In the genomic region with DNA sequence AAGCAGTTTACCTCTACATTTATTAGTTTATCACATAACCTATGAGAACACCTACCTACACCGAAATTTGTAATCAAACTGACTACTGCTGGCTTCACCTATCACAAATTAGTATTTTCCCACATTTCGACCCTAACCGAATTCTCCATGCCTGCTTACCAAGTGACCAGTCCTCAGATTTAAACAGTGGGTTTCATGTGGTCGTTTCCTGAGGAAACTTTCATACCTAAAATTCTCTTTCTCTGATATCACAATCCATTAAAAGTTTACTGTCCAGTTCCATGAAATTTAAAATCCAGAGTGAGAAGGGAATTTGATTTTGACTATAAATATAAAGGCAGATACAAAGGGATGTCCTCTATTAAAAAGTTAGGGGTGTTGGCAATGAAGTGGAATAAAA, we compare ENCODE assay signal across 13 cellular contexts. TPM values are rescaled to one million over a fixed set of nuclear protein-coding genes. Genes with fewer than 3 reads are reported as not detected.
DNase-seq lines count a peak whose midpoint lies in the region; ATAC-seq and TF ChIP-seq lines count a peak whose summit lies in the region.
"Had no signal": no experiment of that assay in that cellular context is flagged by ENCODE, and none has a peak within 500 bp of the region (broad histone marks: within the 10 kb centered on the region; RNA-seq: fewer than 3 reads in every experiment).

No MANE protein-coding gene starts in this region.

- intact Hi-C loops in esophagus muscularis mucosa (cut with DNase I): no loop called here

- peaks cover 44% of the 10 kb centered on the region for H4K20me1 ChIP-seq in osteoblast (ENCODE audit: insufficient read depth, low read length)

- H2AFZ ChIP-seq in ACC112 (ENCODE audit: low read length, unreplicated experiment): no peak overlapping the region
- no peak overlapping the region for H2AFZ ChIP-seq in osteoblast (ENCODE audit: low read length)

- no peak for TF ChIP-seq EP300 in esophagus muscularis mucosa (IDR thresholded peaks at IDR 0.05)

- TF ChIP-seq CTCF in Peyer's patch (IDR thresholded peaks at IDR 0.05) (no peak), esophagus muscularis mucosa (IDR thresholded peaks at IDR 0.05) (no peak), osteoblast (IDR thresholded peaks at IDR 0.05; ENCODE audit: extremely low read depth, low read depth, low read length) (no peak)

- DNase-seq in Peyer's patch: no peak
- no peak for DNase-seq in esophagus muscularis mucosa (ENCODE audit: extremely low spot score)
- peak; percentile 30 for DNase-seq in osteoblast (ENCODE audit: insufficient read length, low spot score, missing footprints)
- DNase-seq in NCI-H226: no peak
- no peak for DNase-seq in CD1c-positive myeloid dendritic cell (ENCODE audit: extremely low spot score)
- DNase-seq: activated naive CD8-positive, alpha-beta T cell treated with anti-CD3 and anti-CD28 coated beads for 36 hours; AML-193; occipital lobe; WERI-Rb-1 had no signal

- peak overlapping the region; percentile 97 for H3K27ac ChIP-seq in ACC112 (ENCODE audit: low read depth, low read length)
- H3K27ac ChIP-seq in Peyer's patch: peak overlapping the region in 3 of 4 donors; percentile 29 to 97 (median 87)
- H3K27ac ChIP-seq in esophagus muscularis mucosa (replicated peaks in 1 of 4): peak overlapping the region; percentile 91 to 99 (median 96)
- H3K27ac ChIP-seq in osteoblast (ENCODE audit: low read depth, low read length): peak overlapping the region; percentile 96
- H3K27ac ChIP-seq: WERI-Rb-1 had no signal

- H3K4me3 ChIP-seq in ACC112 (ENCODE audit: low read depth, low read length) (peak overlapping the region; percentile 91), Peyer's patch (peak overlapping the region in 2 of 4 donors; percentile 78 to 79), esophagus muscularis mucosa (peak overlapping the region; percentile 83 to 93 (median 90)), osteoblast (ENCODE audit: insufficient read depth, low read length) (peak overlapping the region; percentile 84)

- H3K4me1 ChIP-seq in ACC112 (ENCODE audit: control insufficient read depth, insufficient read depth, low read length, unreplicated experiment) (peaks cover 33% of the 10 kb centered on the region), Peyer's patch (peaks cover 0 to 25% (median 3%) of the 10 kb centered on the region in 4 donors), esophagus muscularis mucosa (peaks cover 58 to 77% (median 76%) of the 10 kb centered on the region in 4 donors), osteoblast (ENCODE audit: insufficient read depth, low read length) (peaks cover 59% of the 10 kb centered on the region)

- H3K79me2 ChIP-seq in ACC112 (ENCODE audit: control insufficient read depth, insufficient read depth, low read length, unreplicated experiment) (peaks cover 91% of the 10 kb centered on the region), osteoblast (ENCODE audit: insufficient read depth, low read length) (peaks cover 85% of the 10 kb centered on the region)

- H3K9me3 ChIP-seq in Peyer's patch (no peaks in the 10 kb centered on the region), esophagus muscularis mucosa (no peaks in the 10 kb centered on the region), osteoblast (ENCODE audit: low read depth, low read length) (no peaks in the 10 kb centered on the region)

- peak overlapping the region; percentile 94 for H3K4me2 ChIP-seq in osteoblast (ENCODE audit: insufficient read depth, low read length)

- H3K36me3 ChIP-seq in ACC112 (ENCODE audit: insufficient read depth, low read length) (peaks cover 19% of the 10 kb centered on the region), Peyer's patch (no peaks in the 10 kb centered on the region), esophagus muscularis mucosa (no peaks in the 10 kb centered on the region), osteoblast (ENCODE audit: insufficient read depth, low read length) (peaks cover 13% of the 10 kb centered on the region)

- 37% methylated on average over 4 of the region's 4 CpGs for WGBS in esophagus muscularis mucosa

- TF ChIP-seq POLR2A in Peyer's patch (IDR thresholded peaks at IDR 0.05) (no peak), esophagus muscularis mucosa (IDR thresholded peaks at IDR 0.05; ENCODE audit: low read depth) (no peak)

- ATAC-seq in GM21528 (IDR thresholded peaks at IDR 0.05; ENCODE audit: low FRiP score, unreplicated experiment): no peak
- no peak for ATAC-seq in GM21619 (IDR thresholded peaks at IDR 0.05; ENCODE audit: unreplicated experiment)

- H3K27me3 ChIP-seq in ACC112 (ENCODE audit: insufficient read depth, low read length) (no peaks in the 10 kb centered on the region), Peyer's patch (no peaks in the 10 kb centered on the region), esophagus muscularis mucosa (no peaks in the 10 kb centered on the region), osteoblast (ENCODE audit: insufficient read depth, low read length) (no peaks in the 10 kb centered on the region)

RNA-seq across cellular contexts. Expression of gene PLOD2, which starts 1.9 kb away (rescaled TPM):
- 10 to 100 TPM in 3 of 4 donors, 1 to 10 TPM in 1; 9.9 to 78.8 (median 56.0) TPM for total RNA-seq in Peyer's patch
- total RNA-seq in esophagus muscularis mucosa: 10 to 100 TPM; 48.2 to 84.7 (median 54.9) TPM
- 282 and 345 TPM in 2 replicates for total RNA-seq in osteoblast
- total RNA-seq: OCI-LY7 had no signal
